Comparison of ENCODE assay signal across 8 cellular contexts in genomic region chr7:1193593-1194424, GRCh38. TPM values are rescaled to one million over a fixed set of nuclear protein-coding genes. Genes with fewer than 3 reads are reported as not detected.
DNase-seq lines count a peak whose midpoint lies in the region; ATAC-seq, FAIRE-seq and TF ChIP-seq lines count a peak whose summit lies in the region.

No MANE protein-coding gene starts in this region.

- no peak overlapping the region for H3K27ac Mint-ChIP-seq in activated CD8-positive, alpha-beta T cell treated with anti-CD3 and anti-CD28 coated beads for 36 hours

- no peaks in the 10 kb centered on the region for H3K36me3 ChIP-seq in pancreas

- no peak for FAIRE-seq in pancreas (lab: Jason Lieb, UNC)

- TF ChIP-seq POLR2A in NB4 (IDR thresholded peaks at IDR 0.05; ENCODE audit: extremely low read depth, insufficient read length), result no peak

- peak; percentile 73 for TF ChIP-seq CTCF in NB4 (IDR thresholded peaks at IDR 0.05; ENCODE audit: low read depth, low read length)
- peak; percentile 23 for TF ChIP-seq CTCF in activated CD8-positive, alpha-beta T cell treated with anti-CD3 and anti-CD28 coated beads for 36 hours (IDR thresholded peaks at IDR 0.05)
- TF ChIP-seq CTCF in fibroblast of pulmonary artery (IDR thresholded peaks at IDR 0.05; ENCODE audit: low read length, missing control alignments), result peak; percentile 35
- TF ChIP-seq CTCF in pancreas (IDR thresholded peaks at IDR 0.05), result peak in 3 of 4 donors; percentile 14 to 29 (median 25)

- peak; percentile 54 for ATAC-seq in activated CD8-positive, alpha-beta T cell treated with anti-CD3 and anti-CD28 coated beads for 36 hours
- ATAC-seq in pancreas (peak; percentile 74 to 97 (median 96)), HG03457 (IDR thresholded peaks at IDR 0.05; ENCODE audit: unreplicated experiment) (no peak), HG02763 (IDR thresholded peaks at IDR 0.05; ENCODE audit: unreplicated experiment) (no peak)

- H3K27me3 ChIP-seq in pancreas, result peaks cover 0 to 4% (median 0%) of the 10 kb centered on the region in 4 donors

- no peak overlapping the region for H3K27ac ChIP-seq in pancreas

- peaks cover 10% of the 10 kb centered on the region for H3K4me1 Mint-ChIP-seq in activated CD8-positive, alpha-beta T cell treated with anti-CD3 and anti-CD28 coated beads for 36 hours (ENCODE audit: low read depth)

- H3K4me3 ChIP-seq in NB4 (ENCODE audit: low read depth, low read length) (no peak overlapping the region), fibroblast of pulmonary artery (replicated peaks; ENCODE audit: low read depth, low read length) (no peak overlapping the region), pancreas (no peak overlapping the region)

- H3K36me3 Mint-ChIP-seq in activated CD8-positive, alpha-beta T cell treated with anti-CD3 and anti-CD28 coated beads for 36 hours (ENCODE audit: low read depth), result no peaks in the 10 kb centered on the region

- H3K4me3 Mint-ChIP-seq in activated CD8-positive, alpha-beta T cell treated with anti-CD3 and anti-CD28 coated beads for 36 hours, result no peak overlapping the region

- POLR2A ChIA-PET in activated CD8-positive, alpha-beta T cell treated with anti-CD3 and anti-CD28 coated beads for 36 hours (lab: Charles Lee), result interaction anchor here (0.8 kb wide), 1 partner anchor 17 kb away, joined by 4 read pairs; no protein-coding TSS in a partner anchor

- no peaks in the 10 kb centered on the region for H3K9me3 Mint-ChIP-seq in activated CD8-positive, alpha-beta T cell treated with anti-CD3 and anti-CD28 coated beads for 36 hours

- DNase-seq in NCI-H1417 (lab: John Stamatoyannopoulos, UW) (peak in 2 of 3 experiments; percentile 68 to 86), NCI-H1417 treated with DMSO at 0.1 percent for 48 hours (lab: John Stamatoyannopoulos, UW) (no peak), NB4 (ENCODE audit: low read depth) (peak; percentile 81), fibroblast of pulmonary artery (ENCODE audit: low read depth) (peak; percentile 51), pancreas (peak in 5 of 6 donors; percentile 36 to 86 (median 66))
- DNase-seq in activated CD8-positive, alpha-beta T cell treated with anti-CD3 and anti-CD28 coated beads for 36 hours, result peak; percentile 62

- CTCF ChIA-PET in activated CD8-positive, alpha-beta T cell treated with anti-CD3 and anti-CD28 coated beads for 36 hours (lab: Charles Lee), result interaction anchor here (0.6 to 5.1 kb wide), 11 partner anchors 10 to 239 kb away, joined by 3 to 37 read pairs (median 5); no protein-coding TSS in a partner anchor

- intact Hi-C loops in activated CD8-positive, alpha-beta T cell treated with anti-CD3 and anti-CD28 coated beads for 36 hours (cut with micrococcal nuclease), result no loop called here
- intact Hi-C loops in pancreas (cut with DNase I), result loop anchor here in 2 of 3 donors (10.0 kb wide), 1 partner anchor 241 kb away; no protein-coding TSS in a partner anchor

- 18 to 21% methylated on average over 36 of the region's 36 CpGs for WGBS in pancreas, 2 donors

- H3K4me1 ChIP-seq in pancreas, result no peaks in the 10 kb centered on the region

- peaks cover 16% of the 10 kb centered on the region for H3K27me3 Mint-ChIP-seq in activated CD8-positive, alpha-beta T cell treated with anti-CD3 and anti-CD28 coated beads for 36 hours

- H3K9me3 ChIP-seq in pancreas, result no peaks in the 10 kb centered on the region

RNA-seq across cellular contexts. Expression of gene ZFAND2A, which starts 33.8 kb away (rescaled TPM):
- 10 to 100 TPM; 22.1 to 23.5 TPM for total RNA-seq in activated CD8-positive, alpha-beta T cell treated with anti-CD3 and anti-CD28 coated beads for 36 hours
- 10 to 100 TPM in 3 of 6 donors, 1 to 10 TPM in 3; 6.1 to 21.7 (median 10.3) TPM for total RNA-seq in pancreas
- 10 to 100 TPM; 31.9 to 35.0 TPM for polyA plus RNA-seq in pancreas

RNA-seq across cellular contexts. Expression of gene UNCX, which starts 38.9 kb away (rescaled TPM):
- not detected for total RNA-seq in activated CD8-positive, alpha-beta T cell treated with anti-CD3 and anti-CD28 coated beads for 36 hours
- not detected for total RNA-seq in pancreas
- polyA plus RNA-seq in pancreas, result not detected

Comparison
In these comparisons a context has a peak if more than half of its experiments do, and no peak if none do; other contexts are left out.
1. CTCF ChIP-seq: peak in every context shown above with its lines; median percentile 73 in NB4; 35 in fibroblast of pulmonary artery; 25 in pancreas; 23 in activated CD8-positive, alpha-beta T cell treated with anti-CD3 and anti-CD28 coated beads for 36 hours.
2. ATAC-seq: peak in activated CD8-positive, alpha-beta T cell treated with anti-CD3 and anti-CD28 coated beads for 36 hours (single experiment) and pancreas (4 of 4); none in HG03457 (single experiment) and HG02763 (single experiment).